8 cellular contexts compared by ENCODE assay signal in genomic region chr19:42184401-42184861, GRCh38. TPM values are rescaled to one million over a fixed set of nuclear protein-coding genes. Genes with fewer than 3 reads are reported as not detected.
DNase-seq lines count a peak whose midpoint lies in the region; ATAC-seq and TF ChIP-seq lines count a peak whose summit lies in the region.

No MANE protein-coding gene starts in this region.

- peak; percentile 75 to 93 (median 85) for TF ChIP-seq CTCF in body of pancreas (IDR thresholded peaks at IDR 0.05)

- 0% methylated on average over 1 of the region's 1 CpG for WGBS in body of pancreas, 2 donors

- H3K9me3 ChIP-seq in body of pancreas: no peaks in the 10 kb centered on the region

- H3K4me1 ChIP-seq in body of pancreas: no peaks in the 10 kb centered on the region

- peak; percentile 85 for DNase-seq in NCI-H1436 (lab: John Stamatoyannopoulos, UW)
- no peak for DNase-seq in NCI-H1436 treated with DMSO at 0.1 percent for 48 hours (lab: John Stamatoyannopoulos, UW)
- peak; percentile 68 to 81 for DNase-seq in NCI-H1930 (lab: John Stamatoyannopoulos, UW)
- DNase-seq in UCSD-AML1 (lab: John Stamatoyannopoulos, UW; ENCODE audit: unreplicated experiment): peak; percentile 66
- peak; percentile 80 to 85 (median 82) for DNase-seq in body of pancreas
- peak; percentile 92 for DNase-seq in iPS-NIHi7 (ENCODE audit: extremely low spot score)
- DNase-seq in stimulated activated CD4-positive, alpha-beta T cell treated with anti-CD3 and anti-CD28 coated beads, Interleukin-12 subunit alpha, Interleukin-12 subunit beta, amount 100 ng/mL, for 48 hours (ENCODE audit: low read depth in 2 of 3, low spot score in 1 of 3): peak; percentile 55 to 68 (median 67)

- no peaks in the 10 kb centered on the region for H3K36me3 ChIP-seq in body of pancreas (replicated peaks in 1 of 2; ENCODE audit: insufficient read depth in 1 of 2, low read depth in 2 of 2)

- intact Hi-C loops in body of pancreas (cut with DNase I): no loop called here

- H3K27ac ChIP-seq in body of pancreas: no peak overlapping the region

- no peak overlapping the region for H3K4me3 ChIP-seq in body of pancreas

- peaks cover 0 to 11% of the 10 kb centered on the region in 2 donors for H3K27me3 ChIP-seq in body of pancreas

- ATAC-seq in body of pancreas: peak; percentile 84
- no peak for ATAC-seq in HG03139 (IDR thresholded peaks at IDR 0.05; ENCODE audit: unreplicated experiment)

- TF ChIP-seq POLR2A in body of pancreas (IDR thresholded peaks at IDR 0.05): no peak

RNA-seq across cellular contexts. Expression of gene DEDD2, which starts 33.0 kb away (rescaled TPM):
- total RNA-seq in body of pancreas: 10 to 100 TPM; 34.8 to 44.2 TPM

RNA-seq across cellular contexts. Expression of gene ZNF526, which starts 35.7 kb away (rescaled TPM):
- 1 to 10 TPM; 4.9 to 6.0 TPM for total RNA-seq in body of pancreas

RNA-seq across cellular contexts. Expression of gene POU2F2, which starts 52.2 kb away (rescaled TPM):
- total RNA-seq in body of pancreas: 1 to 10 TPM in 1 of 2 donors, under 1 TPM in 1; under 0.01 to 1.6 TPM

RNA-seq across cellular contexts. Expression of gene GSK3A, which starts 58.0 kb away (rescaled TPM):
- total RNA-seq in body of pancreas: 10 to 100 TPM; 12.5 to 14.5 TPM
